24 cellular contexts compared by ENCODE assay signal in genomic region chr3:177488740-177489139, GRCh38.
DNase-seq lines count a peak whose midpoint lies in the region; ATAC-seq and TF ChIP-seq lines count a peak whose summit lies in the region.
"Had no signal": no experiment of that assay in that cellular context is flagged by ENCODE, and none has a peak within 500 bp of the region (broad histone marks: within the 10 kb centered on the region; RNA-seq: fewer than 3 reads in every experiment).

No MANE protein-coding gene starts in this region.

- H3K27me3 ChIP-seq in osteoblast (ENCODE audit: insufficient read depth, low read length): no peaks in the 10 kb centered on the region

- no peak for TF ChIP-seq POLR2A in NB4 (IDR thresholded peaks at IDR 0.05; ENCODE audit: extremely low read depth, insufficient read length)

- intact Hi-C loops in Right ventricle myocardium superior (cut with DNase I): no loop called here

- no peak for TF ChIP-seq CTCF in NB4 (IDR thresholded peaks at IDR 0.05; ENCODE audit: low read depth, low read length)
- TF ChIP-seq CTCF in fibroblast of mammary gland (conservative IDR thresholded peaks at IDR 0.05; ENCODE audit: control insufficient read depth, insufficient read depth, low read depth, low read length): no peak
- TF ChIP-seq CTCF in osteoblast (IDR thresholded peaks at IDR 0.05; ENCODE audit: extremely low read depth, low read depth, low read length): no peak

- H3K79me2 ChIP-seq in osteoblast (ENCODE audit: insufficient read depth, low read length): no peaks in the 10 kb centered on the region

- peaks cover 34% of the 10 kb centered on the region for H3K4me1 ChIP-seq in osteoblast (ENCODE audit: insufficient read depth, low read length)

- peak; percentile 31 for DNase-seq in Jurkat, Clone E6-1 (ENCODE audit: low read depth, low spot score)
- DNase-seq in NB4 (ENCODE audit: low read depth): peak; percentile 35
- peak; percentile 44 for DNase-seq in fibroblast of mammary gland (ENCODE audit: low read depth)
- no peak for DNase-seq in osteoblast (ENCODE audit: insufficient read length, low spot score, missing footprints)
- DNase-seq in activated T-cell treated with anti-CD3 and anti-CD28 coated beads for 4 hours: no peak
- no peak for DNase-seq in Right ventricle myocardium superior
- DNase-seq in SKM-1 (lab: John Stamatoyannopoulos, UW; ENCODE audit: unreplicated experiment): no peak
- DNase-seq: C1 segment of cervical spinal cord; CD4-positive, alpha-beta memory T cell; COR-L47; DMS53; KG1; NCI-H1105 treated with DMSO at 0.1 percent for 48 hours; NCI-H146; NCI-H1930; NCI-H2107; NCI-H446; NCI-H526; NCI-H82; NK-92 treated with Interleukin-12 subunit alpha and Interleukin-12 subunit beta, amount 100 ng/mL, for 24 hours; PC-3; RPMI8226; SHP77 had no signal

- no peak overlapping the region for H2AFZ ChIP-seq in osteoblast (ENCODE audit: low read length)

- H4K20me1 ChIP-seq in osteoblast (ENCODE audit: insufficient read depth, low read length): no peaks in the 10 kb centered on the region

- no peak for ATAC-seq in Right ventricle myocardium superior (ENCODE audit: poor library complexity)
- ATAC-seq: HepG2, PC-3 had no signal

- peaks cover 2% of the 10 kb centered on the region for H3K9me3 ChIP-seq in osteoblast (ENCODE audit: low read depth, low read length)

- no peak overlapping the region for H3K4me2 ChIP-seq in osteoblast (ENCODE audit: insufficient read depth, low read length)

- peak overlapping the region; percentile 15 for H3K27ac ChIP-seq in osteoblast (ENCODE audit: low read depth, low read length)

- H3K36me3 ChIP-seq in osteoblast (ENCODE audit: insufficient read depth, low read length): no peaks in the 10 kb centered on the region

- H3K4me3 ChIP-seq in Jurkat, Clone E6-1 (ENCODE audit: low read length): no peak overlapping the region
- H3K4me3 ChIP-seq in NB4 (ENCODE audit: low read depth, low read length): no peak overlapping the region
- no peak overlapping the region for H3K4me3 ChIP-seq in fibroblast of mammary gland (ENCODE audit: control insufficient read depth, low read depth, low read length)
- no peak overlapping the region for H3K4me3 ChIP-seq in osteoblast (ENCODE audit: insufficient read depth, low read length)

Comparison
In these comparisons a context has a peak if more than half of its experiments do, and no peak if none do; other contexts are left out.
1. DNase-seq: peak in Jurkat, Clone E6-1 (single experiment), NB4 (single experiment) and fibroblast of mammary gland (single experiment); none in osteoblast (single experiment), activated T-cell treated with anti-CD3 and anti-CD28 coated beads for 4 hours (single experiment), Right ventricle myocardium superior (single experiment) and SKM-1 (single experiment).